In genomic region chr20:53309515-53309914, GRCh38 we compare ENCODE assay signal across 21 cellular contexts.
"Had no signal": no experiment of that assay in that cellular context is flagged by ENCODE, and none has a peak within 500 bp of the region (broad histone marks: within the 10 kb centered on the region; RNA-seq: fewer than 3 reads in every experiment).

No MANE protein-coding gene starts in this region.

- DNase-seq: colonic mucosa; cortex of kidney; effector CD8-positive, alpha-beta T cell; effector memory CD8-positive, alpha-beta T cell; endodermal cell; erythroblast; esophagus squamous epithelium; foreskin fibroblast; foreskin melanocyte; gastrocnemius medialis; glutamatergic neuron; head of caudate nucleus; heart right ventricle; hippocampal formation; left cardiac atrium; left lung; left ventricle myocardium superior; lower lobe of right lung; mesenchymal stem cell; mucosa of descending colon had no signal

- H3K36me3 ChIP-seq: colonic mucosa, esophagus squamous epithelium, gastrocnemius medialis, heart right ventricle, left lung, lower lobe of right lung had no signal

- H3K4me3 ChIP-seq: colonic mucosa, esophagus squamous epithelium, gastrocnemius medialis, heart right ventricle, left lung, lower lobe of right lung, mucosa of descending colon had no signal

- H3K27me3 ChIP-seq: colonic mucosa, esophagus squamous epithelium, gastrocnemius medialis, heart right ventricle had no signal

- H3K27ac ChIP-seq: colonic mucosa, epithelial cell of prostate, esophagus squamous epithelium, gastrocnemius medialis, heart right ventricle, left lung, lower lobe of right lung had no signal

- H3K9me3 ChIP-seq: colonic mucosa, esophagus squamous epithelium, gastrocnemius medialis, left lung, lower lobe of right lung, mucosa of descending colon had no signal
